In the genomic region with DNA sequence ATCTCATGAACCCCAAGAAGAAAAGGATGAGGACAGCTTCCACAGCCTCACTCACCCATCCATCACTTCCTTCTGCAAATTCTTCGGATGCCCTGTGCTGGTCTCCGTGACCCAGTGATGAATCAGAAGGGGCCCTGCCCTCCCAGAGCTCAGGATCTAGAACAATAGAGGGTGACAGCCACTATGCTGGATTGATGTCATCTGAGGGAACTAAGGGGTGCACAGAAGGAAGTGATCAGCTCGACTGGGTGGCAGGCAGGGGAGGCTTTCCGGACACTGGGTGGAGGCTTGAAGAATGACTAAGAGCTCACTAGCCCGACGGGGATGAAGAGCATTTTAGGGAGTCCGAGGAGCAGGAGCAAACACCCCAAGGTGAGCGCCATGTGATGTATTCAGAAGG, we compare ENCODE assay signal across 13 cellular contexts. TPM values are rescaled to one million over a fixed set of nuclear protein-coding genes. Genes with fewer than 3 reads are reported as not detected.
DNase-seq lines count a peak whose midpoint lies in the region; ATAC-seq and TF ChIP-seq lines count a peak whose summit lies in the region.
"Had no signal": no experiment of that assay in that cellular context is flagged by ENCODE, and none has a peak within 500 bp of the region (broad histone marks: within the 10 kb centered on the region; RNA-seq: fewer than 3 reads in every experiment).

No MANE protein-coding gene starts in this region.

- peaks cover 3% of the 10 kb centered on the region for H3K79me1 ChIP-seq in mesenchymal stem cell (replicated peaks; ENCODE audit: low read length, poor library complexity, severe bottlenecking)

- H3K4me3 Mint-ChIP-seq in HFFc6 (peak overlapping the region; percentile 12; the same call in 1 of the 2 replicates), WTC11 (peak overlapping the region; percentile 56)

- POLR2A ChIA-PET in WTC11 (lab: Charles Lee), result no interaction called here

- no peak overlapping the region for H3K4me2 ChIP-seq in mesenchymal stem cell (ENCODE audit: low read length, poor library complexity, severe bottlenecking)

- TF ChIP-seq POLR2A in upper lobe of left lung (IDR thresholded peaks at IDR 0.05), result no peak

- H3K18ac ChIP-seq in mesenchymal stem cell (ENCODE audit: low read depth in 1 of 2, low read length in 2 of 2), result no peak overlapping the region

- peak overlapping the region; percentile 41 for H3K27ac Mint-ChIP-seq in HFFc6
- peak overlapping the region; percentile 24; the same call in 1 of the 2 replicates for H3K27ac Mint-ChIP-seq in WTC11

- H3K23ac ChIP-seq in mesenchymal stem cell (ENCODE audit: low read length in 2 of 2), result no peak overlapping the region

- no peak overlapping the region for H3K4ac ChIP-seq in mesenchymal stem cell (ENCODE audit: low read depth in 1 of 2, low read length in 2 of 2)

- H3K4me3 ChIP-seq in ACC112 (ENCODE audit: low read depth, low read length) (peak overlapping the region; percentile 25), upper lobe of left lung (no peak overlapping the region), mesenchymal stem cell (ENCODE audit: insufficient read depth in 1 of 2, low read depth in 1 of 2, low read length in 2 of 2) (no peak overlapping the region)
- H3K4me3 ChIP-seq: mucosa of descending colon had no signal

- H3K14ac ChIP-seq in mesenchymal stem cell (ENCODE audit: low read length in 2 of 2), result no peak overlapping the region

- WGBS in upper lobe of left lung, 2 donors, result 64 to 79% methylated on average over 6 to 8 of the region's 8 CpGs
- 49% methylated on average over 8 of the region's 8 CpGs for WGBS in mesenchymal stem cell

- peaks cover 12% of the 10 kb centered on the region for H3K79me2 ChIP-seq in ACC112 (ENCODE audit: control insufficient read depth, insufficient read depth, low read length, unreplicated experiment)

- TF ChIP-seq CTCF in HFFc6 (IDR thresholded peaks at IDR 0.05), result no peak
- TF ChIP-seq CTCF in WTC11 (IDR thresholded peaks at IDR 0.05), result no peak
- no peak for TF ChIP-seq CTCF in upper lobe of left lung (IDR thresholded peaks at IDR 0.05)

- H2BK12ac ChIP-seq in mesenchymal stem cell (ENCODE audit: low read length in 2 of 2), result no peak overlapping the region

- H3K9me3 ChIP-seq in upper lobe of left lung (no peaks in the 10 kb centered on the region), mesenchymal stem cell (ENCODE audit: control insufficient read depth, low read length) (no peaks in the 10 kb centered on the region)
- H3K9me3 ChIP-seq: mucosa of descending colon had no signal

- H4K8ac ChIP-seq in mesenchymal stem cell (ENCODE audit: low read length), result no peak overlapping the region

- DNase-seq in HFFc6 (peak; percentile 16), WTC11 (ENCODE audit: low spot score) (no peak), hepatic stellate cell (ENCODE audit: low spot score) (peak; percentile 27), upper lobe of left lung (no peak), mesenchymal stem cell (no peak)
- DNase-seq: NCI-H1436 treated with DMSO at 0.1 percent for 48 hours; NCI-H524; RPMI8226; stimulated activated CD4-positive, alpha-beta T cell treated with anti-CD3 and anti-CD28 coated beads, Interleukin-2, amount 100 ng/mL, for 48 hours had no signal

- H3K27me3 ChIP-seq in ACC112 (ENCODE audit: insufficient read depth, low read length) (no peaks in the 10 kb centered on the region), upper lobe of left lung (no peaks in the 10 kb centered on the region), mesenchymal stem cell (ENCODE audit: control insufficient read depth in 1 of 2, insufficient read depth in 1 of 2, low read length in 2 of 2) (peaks cover 3 to 78% of the 10 kb centered on the region in 2 experiments)

- H3K36me3 Mint-ChIP-seq in HFFc6 (ENCODE audit: low read depth), result no peaks in the 10 kb centered on the region
- H3K36me3 Mint-ChIP-seq in WTC11, result no peaks in the 10 kb centered on the region

- H2BK120ac ChIP-seq in mesenchymal stem cell (ENCODE audit: low read depth, low read length), result no peak overlapping the region

- no peak overlapping the region for H2BK5ac ChIP-seq in mesenchymal stem cell (ENCODE audit: low read depth, low read length, poor library complexity, severe bottlenecking)

- H3K4me1 Mint-ChIP-seq in HFFc6 (ENCODE audit: low read depth) (peaks cover 21% of the 10 kb centered on the region), WTC11 (peaks cover 47% of the 10 kb centered on the region)

- H2AK5ac ChIP-seq in mesenchymal stem cell (ENCODE audit: low read length, severe bottlenecking), result no peak overlapping the region

- H3K4me1 ChIP-seq in ACC112 (ENCODE audit: control insufficient read depth, insufficient read depth, low read length, unreplicated experiment) (peaks cover 25% of the 10 kb centered on the region), upper lobe of left lung (peaks cover 0 to 14% (median 0%) of the 10 kb centered on the region in 4 donors), mesenchymal stem cell (ENCODE audit: control insufficient read depth, insufficient read depth, low read depth, low read length) (peaks cover 24% of the 10 kb centered on the region)

- peak overlapping the region; percentile 79 for H3K27ac ChIP-seq in ACC112 (ENCODE audit: low read depth, low read length)
- H3K27ac ChIP-seq in upper lobe of left lung, result no peak overlapping the region
- H3K27ac ChIP-seq in mesenchymal stem cell (ENCODE audit: low read length, poor library complexity, severe bottlenecking), result no peak overlapping the region

- H3K36me3 ChIP-seq in ACC112 (ENCODE audit: insufficient read depth, low read length) (no peaks in the 10 kb centered on the region), upper lobe of left lung (no peaks in the 10 kb centered on the region), mesenchymal stem cell (ENCODE audit: control insufficient read depth in 1 of 2, insufficient read depth in 2 of 2, low read depth in 1 of 2, low read length in 2 of 2) (peaks cover 0 to 4% of the 10 kb centered on the region in 2 experiments)

- no peak overlapping the region for H4K91ac ChIP-seq in mesenchymal stem cell (ENCODE audit: low read length)

- TF ChIP-seq EP300 in upper lobe of left lung (IDR thresholded peaks at IDR 0.05), result no peak

- H3K27me3 Mint-ChIP-seq in HFFc6 (ENCODE audit: insufficient read depth) (peaks cover 10% of the 10 kb centered on the region; the same call in 1 of the 2 replicates), WTC11 (ENCODE audit: low read depth) (peaks cover 20% of the 10 kb centered on the region)

- no peak overlapping the region for H2BK15ac ChIP-seq in mesenchymal stem cell (ENCODE audit: low read depth, poor library complexity, severe bottlenecking)

- CTCF ChIA-PET in WTC11 (lab: Charles Lee), result no interaction called here

- no peak overlapping the region for H3K9ac ChIP-seq in mesenchymal stem cell (ENCODE audit: low read length)

- no peaks in the 10 kb centered on the region for H3K9me3 Mint-ChIP-seq in HFFc6
- H3K9me3 Mint-ChIP-seq in WTC11, result no peaks in the 10 kb centered on the region

- H2AFZ ChIP-seq in ACC112 (ENCODE audit: low read length, unreplicated experiment) (no peak overlapping the region), mesenchymal stem cell (ENCODE audit: low read depth, low read length) (no peak overlapping the region)

- no peak for ATAC-seq in WTC11
- no peak for ATAC-seq in upper lobe of left lung (ENCODE audit: low FRiP score in 2 of 2)
- ATAC-seq in HG03159 (IDR thresholded peaks at IDR 0.05; ENCODE audit: unreplicated experiment), result no peak
- ATAC-seq in GM21529 (IDR thresholded peaks at IDR 0.05; ENCODE audit: unreplicated experiment), result no peak

TF ChIP-seq in WTC11, 78 proteins besides CTCF, POLR2A, EP300 and RAD21:
- TF ChIP-seq ELF4 (CRISPR knock-in tag; IDR thresholded peaks at IDR 0.05; ENCODE audit: low read depth) (no peak), ZNF121 (CRISPR knock-in tag; IDR thresholded peaks at IDR 0.05) (no peak), EMX1 (CRISPR knock-in tag; IDR thresholded peaks at IDR 0.05) (no peak)
- TF ChIP-seq, protein P1, sequence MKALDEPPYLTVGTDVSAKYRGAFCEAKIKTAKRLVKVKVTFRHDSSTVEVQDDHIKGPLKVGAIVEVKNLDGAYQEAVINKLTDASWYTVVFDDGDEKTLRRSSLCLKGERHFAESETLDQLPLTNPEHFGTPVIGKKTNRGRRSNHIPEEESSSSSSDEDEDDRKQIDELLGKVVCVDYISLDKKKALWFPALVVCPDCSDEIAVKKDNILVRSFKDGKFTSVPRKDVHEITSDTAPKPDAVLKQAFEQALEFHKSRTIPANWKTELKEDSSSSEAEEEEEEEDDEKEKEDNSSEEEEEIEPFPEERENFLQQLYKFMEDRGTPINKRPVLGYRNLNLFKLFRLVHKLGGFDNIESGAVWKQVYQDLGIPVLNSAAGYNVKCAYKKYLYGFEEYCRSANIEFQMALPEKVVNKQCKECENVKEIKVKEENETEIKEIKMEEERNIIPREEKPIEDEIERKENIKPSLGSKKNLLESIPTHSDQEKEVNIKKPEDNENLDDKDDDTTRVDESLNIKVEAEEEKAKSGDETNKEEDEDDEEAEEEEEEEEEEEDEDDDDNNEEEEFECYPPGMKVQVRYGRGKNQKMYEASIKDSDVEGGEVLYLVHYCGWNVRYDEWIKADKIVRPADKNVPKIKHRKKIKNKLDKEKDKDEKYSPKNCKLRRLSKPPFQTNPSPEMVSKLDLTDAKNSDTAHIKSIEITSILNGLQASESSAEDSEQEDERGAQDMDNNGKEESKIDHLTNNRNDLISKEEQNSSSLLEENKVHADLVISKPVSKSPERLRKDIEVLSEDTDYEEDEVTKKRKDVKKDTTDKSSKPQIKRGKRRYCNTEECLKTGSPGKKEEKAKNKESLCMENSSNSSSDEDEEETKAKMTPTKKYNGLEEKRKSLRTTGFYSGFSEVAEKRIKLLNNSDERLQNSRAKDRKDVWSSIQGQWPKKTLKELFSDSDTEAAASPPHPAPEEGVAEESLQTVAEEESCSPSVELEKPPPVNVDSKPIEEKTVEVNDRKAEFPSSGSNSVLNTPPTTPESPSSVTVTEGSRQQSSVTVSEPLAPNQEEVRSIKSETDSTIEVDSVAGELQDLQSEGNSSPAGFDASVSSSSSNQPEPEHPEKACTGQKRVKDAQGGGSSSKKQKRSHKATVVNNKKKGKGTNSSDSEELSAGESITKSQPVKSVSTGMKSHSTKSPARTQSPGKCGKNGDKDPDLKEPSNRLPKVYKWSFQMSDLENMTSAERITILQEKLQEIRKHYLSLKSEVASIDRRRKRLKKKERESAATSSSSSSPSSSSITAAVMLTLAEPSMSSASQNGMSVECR (CRISPR knock-in tag; IDR thresholded peaks at IDR 0.05; ENCODE audit: borderline replicate concordance), result no peak
TF ChIP-seq in WTC11: peak in this region for 0.

RNA-seq across cellular contexts. Expression of a gene that starts 1.4 kb away (rescaled TPM):
- total RNA-seq in HFFc6 (2021; fragmentation: NEBNext Ultra II Directional; extraction: Animal tissue kit (Norgen Biotek cat#: 25700)), result 1 to 10 TPM; 1.1 to 2.4 (median 1.4) TPM
- total RNA-seq in WTC11 (2021), result 8.2 to 10.9 TPM (median 10.3 TPM) in 3 replicates
- total RNA-seq in upper lobe of left lung, result 10 to 100 TPM; 13.6 to 26.4 (median 19.9) TPM
- polyA plus RNA-seq in mesenchymal stem cell (2013, experiment 1 of 2), result 1.9 TPM
- polyA plus RNA-seq in mesenchymal stem cell (2013, experiment 2 of 2), result 1.7 TPM

Comparison
In these comparisons a context has a peak if more than half of its experiments do, and no peak if none do; other contexts are left out.
1. DNase-seq: peak in HFFc6 (single experiment) and hepatic stellate cell (single experiment); none in WTC11 (single experiment), upper lobe of left lung (0 of 2) and mesenchymal stem cell (single experiment).